ENCODE assay signal across 1 cellular context in the genomic region with DNA sequence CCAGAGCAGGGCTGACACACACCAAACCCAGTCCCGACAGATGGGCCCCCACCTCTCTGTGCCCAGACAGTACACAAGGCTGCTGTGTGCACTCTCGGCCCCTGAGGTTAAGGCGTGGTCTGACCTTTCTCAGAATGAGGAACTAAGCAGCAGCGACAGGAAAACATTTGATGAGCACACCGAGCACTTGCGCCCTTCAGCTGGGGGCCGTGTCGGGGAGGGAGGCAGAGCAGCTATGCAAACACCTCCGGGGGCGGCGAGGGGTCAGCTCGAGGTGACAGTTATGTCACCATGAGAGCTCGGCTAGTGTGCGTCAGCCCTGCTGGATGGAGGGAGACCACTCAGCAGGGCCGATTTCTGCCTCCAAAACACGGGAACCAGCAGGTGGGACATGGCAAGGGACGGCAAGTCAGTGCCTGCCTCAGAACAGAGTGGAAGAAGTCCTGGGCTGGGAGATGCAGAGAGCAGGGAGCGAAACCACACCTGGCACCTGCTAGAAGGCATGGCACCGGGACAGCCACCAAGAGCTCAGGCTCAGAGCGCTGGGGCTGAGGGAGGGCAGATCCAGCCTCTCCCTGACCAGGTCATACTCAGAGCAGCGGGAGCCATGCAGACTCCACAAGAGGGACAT.
TF ChIP-seq lines count a peak whose summit lies in the region.

No MANE protein-coding gene starts in this region.

TF ChIP-seq in HepG2, 621 proteins besides CTCF, POLR2A, EP300 and RAD21 (continued from another document and continues in another):
- no peak for TF ChIP-seq ZNF737 (CRISPR knock-in tag; IDR thresholded peaks at IDR 0.05; ENCODE audit: borderline replicate concordance)
- TF ChIP-seq ZNF350 (CRISPR knock-in tag; IDR thresholded peaks at IDR 0.05; ENCODE audit: borderline replicate concordance, low read depth) = peak; percentile 97
- no peak for TF ChIP-seq IRX3 (CRISPR knock-in tag; IDR thresholded peaks at IDR 0.05; ENCODE audit: borderline replicate concordance, low read depth)
- TF ChIP-seq, protein P1, sequence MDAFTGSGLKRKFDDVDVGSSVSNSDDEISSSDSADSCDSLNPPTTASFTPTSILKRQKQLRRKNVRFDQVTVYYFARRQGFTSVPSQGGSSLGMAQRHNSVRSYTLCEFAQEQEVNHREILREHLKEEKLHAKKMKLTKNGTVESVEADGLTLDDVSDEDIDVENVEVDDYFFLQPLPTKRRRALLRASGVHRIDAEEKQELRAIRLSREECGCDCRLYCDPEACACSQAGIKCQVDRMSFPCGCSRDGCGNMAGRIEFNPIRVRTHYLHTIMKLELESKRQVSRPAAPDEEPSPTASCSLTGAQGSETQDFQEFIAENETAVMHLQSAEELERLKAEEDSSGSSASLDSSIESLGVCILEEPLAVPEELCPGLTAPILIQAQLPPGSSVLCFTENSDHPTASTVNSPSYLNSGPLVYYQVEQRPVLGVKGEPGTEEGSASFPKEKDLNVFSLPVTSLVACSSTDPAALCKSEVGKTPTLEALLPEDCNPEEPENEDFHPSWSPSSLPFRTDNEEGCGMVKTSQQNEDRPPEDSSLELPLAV (CRISPR knock-in tag; conservative IDR thresholded peaks at IDR 0.05; ENCODE audit: low read depth) = no peak
- TF ChIP-seq NFYC (CRISPR knock-in tag; IDR thresholded peaks at IDR 0.05) = no peak; the same call in 1 of the 2 replicates
- TF ChIP-seq ZZZ3 (CRISPR knock-in tag; IDR thresholded peaks at IDR 0.05; ENCODE audit: borderline replicate concordance) = peak; percentile 76; the same call in 1 of the 2 replicates
- TF ChIP-seq, protein P2, sequence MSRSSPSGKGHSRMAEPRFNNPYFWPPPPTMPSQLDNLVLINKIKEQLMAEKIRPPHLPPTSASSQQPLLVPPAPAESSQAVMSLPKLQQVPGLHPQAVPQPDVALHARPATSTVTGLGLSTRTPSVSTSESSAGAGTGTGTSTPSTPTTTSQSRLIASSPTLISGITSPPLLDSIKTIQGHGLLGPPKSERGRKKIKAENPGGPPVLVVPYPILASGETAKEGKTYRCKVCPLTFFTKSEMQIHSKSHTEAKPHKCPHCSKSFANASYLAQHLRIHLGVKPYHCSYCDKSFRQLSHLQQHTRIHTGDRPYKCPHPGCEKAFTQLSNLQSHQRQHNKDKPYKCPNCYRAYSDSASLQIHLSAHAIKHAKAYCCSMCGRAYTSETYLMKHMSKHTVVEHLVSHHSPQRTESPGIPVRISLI (CRISPR knock-in tag; IDR thresholded peaks at IDR 0.05; ENCODE audit: borderline replicate concordance) = peak; percentile 65; the same call in 1 of the 2 replicates
- peak; percentile 95 for TF ChIP-seq GATAD2A (CRISPR knock-in tag; IDR thresholded peaks at IDR 0.05)
- TF ChIP-seq, protein P3, sequence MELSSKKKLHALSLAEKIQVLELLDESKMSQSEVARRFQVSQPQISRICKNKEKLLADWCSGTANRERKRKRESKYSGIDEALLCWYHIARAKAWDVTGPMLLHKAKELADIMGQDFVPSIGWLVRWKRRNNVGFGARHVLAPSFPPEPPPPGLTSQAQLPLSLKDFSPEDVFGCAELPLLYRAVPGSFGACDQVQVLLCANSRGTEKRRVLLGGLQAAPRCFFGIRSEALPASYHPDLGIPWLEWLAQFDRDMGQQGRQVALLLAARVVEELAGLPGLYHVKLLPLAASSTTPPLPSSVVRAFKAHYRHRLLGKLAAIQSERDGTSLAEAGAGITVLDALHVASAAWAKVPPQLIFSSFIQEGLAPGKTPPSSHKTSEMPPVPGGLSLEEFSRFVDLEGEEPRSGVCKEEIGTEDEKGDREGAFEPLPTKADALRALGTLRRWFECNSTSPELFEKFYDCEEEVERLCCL (CRISPR knock-in tag; IDR thresholded peaks at IDR 0.05; ENCODE audit: borderline replicate concordance) = no peak
- peak; percentile 83; the same call in 1 of the 2 replicates for TF ChIP-seq HHEX (CRISPR knock-in tag; IDR thresholded peaks at IDR 0.05)
- TF ChIP-seq ZNF501 (CRISPR knock-in tag; IDR thresholded peaks at IDR 0.05) = peak; percentile 97
- TF ChIP-seq EZH2 (conservative IDR thresholded peaks at IDR 0.05; ENCODE audit: low read depth, low read length) = no peak
- TF ChIP-seq ZFP82 (CRISPR knock-in tag; IDR thresholded peaks at IDR 0.05; ENCODE audit: borderline replicate concordance) = no peak
- peak; percentile 77; the same call in 1 of the 2 replicates for TF ChIP-seq RFXAP (CRISPR knock-in tag; IDR thresholded peaks at IDR 0.05; ENCODE audit: borderline replicate concordance)
- TF ChIP-seq, protein P4, sequence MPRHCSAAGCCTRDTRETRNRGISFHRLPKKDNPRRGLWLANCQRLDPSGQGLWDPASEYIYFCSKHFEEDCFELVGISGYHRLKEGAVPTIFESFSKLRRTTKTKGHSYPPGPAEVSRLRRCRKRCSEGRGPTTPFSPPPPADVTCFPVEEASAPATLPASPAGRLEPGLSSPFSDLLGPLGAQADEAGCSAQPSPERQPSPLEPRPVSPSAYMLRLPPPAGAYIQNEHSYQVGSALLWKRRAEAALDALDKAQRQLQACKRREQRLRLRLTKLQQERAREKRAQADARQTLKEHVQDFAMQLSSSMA (CRISPR knock-in tag; IDR thresholded peaks at IDR 0.05) = peak; percentile 88
- TF ChIP-seq HNF4A (CRISPR knock-in tag; IDR thresholded peaks at IDR 0.05) = peak; percentile 85
- TF ChIP-seq KLF12 (CRISPR knock-in tag; IDR thresholded peaks at IDR 0.05; ENCODE audit: borderline replicate concordance) = peak; percentile 75; the same call in 1 of the 2 replicates
- TF ChIP-seq, protein P5, sequence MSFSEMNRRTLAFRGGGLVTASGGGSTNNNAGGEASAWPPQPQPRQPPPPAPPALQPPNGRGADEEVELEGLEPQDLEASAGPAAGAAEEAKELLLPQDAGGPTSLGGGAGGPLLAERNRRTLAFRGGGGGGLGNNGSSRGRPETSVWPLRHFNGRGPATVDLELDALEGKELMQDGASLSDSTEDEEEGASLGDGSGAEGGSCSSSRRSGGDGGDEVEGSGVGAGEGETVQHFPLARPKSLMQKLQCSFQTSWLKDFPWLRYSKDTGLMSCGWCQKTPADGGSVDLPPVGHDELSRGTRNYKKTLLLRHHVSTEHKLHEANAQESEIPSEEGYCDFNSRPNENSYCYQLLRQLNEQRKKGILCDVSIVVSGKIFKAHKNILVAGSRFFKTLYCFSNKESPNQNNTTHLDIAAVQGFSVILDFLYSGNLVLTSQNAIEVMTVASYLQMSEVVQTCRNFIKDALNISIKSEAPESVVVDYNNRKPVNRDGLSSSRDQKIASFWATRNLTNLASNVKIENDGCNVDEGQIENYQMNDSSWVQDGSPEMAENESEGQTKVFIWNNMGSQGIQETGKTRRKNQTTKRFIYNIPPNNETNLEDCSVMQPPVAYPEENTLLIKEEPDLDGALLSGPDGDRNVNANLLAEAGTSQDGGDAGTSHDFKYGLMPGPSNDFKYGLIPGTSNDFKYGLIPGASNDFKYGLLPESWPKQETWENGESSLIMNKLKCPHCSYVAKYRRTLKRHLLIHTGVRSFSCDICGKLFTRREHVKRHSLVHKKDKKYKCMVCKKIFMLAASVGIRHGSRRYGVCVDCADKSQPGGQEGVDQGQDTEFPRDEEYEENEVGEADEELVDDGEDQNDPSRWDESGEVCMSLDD (CRISPR knock-in tag; IDR thresholded peaks at IDR 0.05; ENCODE audit: borderline replicate concordance) = no peak; the same call in 1 of the 2 replicates
- TF ChIP-seq CBX2 (IDR thresholded peaks at IDR 0.05; ENCODE audit: low read depth, low read length) = no peak
- TF ChIP-seq CBX2 (CRISPR knock-in tag; IDR thresholded peaks at IDR 0.05; ENCODE audit: low read depth) = no peak
- no peak for TF ChIP-seq SIN3A (IDR thresholded peaks at IDR 0.05; ENCODE audit: borderline replicate concordance, low read depth, low read length)
- TF ChIP-seq JDP2 (CRISPR knock-in tag; IDR thresholded peaks at IDR 0.05; ENCODE audit: borderline replicate concordance) = peak; percentile 66; the same call in 1 of the 2 replicates
- TF ChIP-seq KDM4B (CRISPR knock-in tag; IDR thresholded peaks at IDR 0.05) = no peak; the same call in none of the 2 replicates
- no peak for TF ChIP-seq BRD4 (CRISPR knock-in tag; IDR thresholded peaks at IDR 0.05)
- 0 out of 2 replicates have a peak, but pooled peaks have one; percentile 43 for TF ChIP-seq NFIC (IDR thresholded peaks at IDR 0.05; ENCODE audit: low read length)
- peak; percentile 82; the same call in 1 of the 2 replicates for TF ChIP-seq NR1H2 (CRISPR knock-in tag; IDR thresholded peaks at IDR 0.05; ENCODE audit: borderline replicate concordance, low read depth)
- peak; percentile 94 for TF ChIP-seq ZNF430 (CRISPR knock-in tag; IDR thresholded peaks at IDR 0.05)
- TF ChIP-seq ZNF274 (CRISPR knock-in tag; IDR thresholded peaks at IDR 0.05) = peak; percentile 59; the same call in 1 of the 2 replicates
- 0 out of 2 replicates have a peak, but pooled peaks have one; percentile 76 for TF ChIP-seq ZNF124 (CRISPR knock-in tag; IDR thresholded peaks at IDR 0.05)
- TF ChIP-seq HOXA3 (CRISPR knock-in tag; IDR thresholded peaks at IDR 0.05) = peak; percentile 93
- no peak; the same call in 1 of the 2 replicates for TF ChIP-seq RELA (CRISPR knock-in tag; IDR thresholded peaks at IDR 0.05)
- no peak for TF ChIP-seq TCF7L2 (IDR thresholded peaks at IDR 0.05; ENCODE audit: low read depth, low read length)
- no peak for TF ChIP-seq PTBP1 (IDR thresholded peaks at IDR 0.05; ENCODE audit: low read depth, low read length, poor library complexity, severe bottlenecking)
- peak in 1 of 2 experiments; percentile 85; a peak in 2 of 4 replicates for TF ChIP-seq KLF16 (CRISPR knock-in tag; IDR thresholded peaks at IDR 0.05)
- TF ChIP-seq ZNF780A (CRISPR knock-in tag; IDR thresholded peaks at IDR 0.05) = peak; percentile 77; the same call in 1 of the 2 replicates
- TF ChIP-seq PRMT3 (CRISPR knock-in tag; IDR thresholded peaks at IDR 0.05; ENCODE audit: borderline replicate concordance, low read depth) = peak; percentile 96
- peak; percentile 89 for TF ChIP-seq ZNF205 (CRISPR knock-in tag; IDR thresholded peaks at IDR 0.05)
- no peak for TF ChIP-seq ZNF615 (CRISPR knock-in tag; IDR thresholded peaks at IDR 0.05; ENCODE audit: borderline replicate concordance)
- peak; percentile 68 for TF ChIP-seq BHLHE40 (IDR thresholded peaks at IDR 0.05; ENCODE audit: low read length)
- TF ChIP-seq MTA1 (CRISPR knock-in tag; IDR thresholded peaks at IDR 0.05; ENCODE audit: borderline replicate concordance) = peak; percentile 99
- TF ChIP-seq POLR2G (IDR thresholded peaks at IDR 0.05; ENCODE audit: low read depth, low read length) = no peak
- peak; percentile 90 for TF ChIP-seq MED8 (CRISPR knock-in tag; IDR thresholded peaks at IDR 0.05; ENCODE audit: insufficient replicate concordance)
- TF ChIP-seq, protein P6, sequence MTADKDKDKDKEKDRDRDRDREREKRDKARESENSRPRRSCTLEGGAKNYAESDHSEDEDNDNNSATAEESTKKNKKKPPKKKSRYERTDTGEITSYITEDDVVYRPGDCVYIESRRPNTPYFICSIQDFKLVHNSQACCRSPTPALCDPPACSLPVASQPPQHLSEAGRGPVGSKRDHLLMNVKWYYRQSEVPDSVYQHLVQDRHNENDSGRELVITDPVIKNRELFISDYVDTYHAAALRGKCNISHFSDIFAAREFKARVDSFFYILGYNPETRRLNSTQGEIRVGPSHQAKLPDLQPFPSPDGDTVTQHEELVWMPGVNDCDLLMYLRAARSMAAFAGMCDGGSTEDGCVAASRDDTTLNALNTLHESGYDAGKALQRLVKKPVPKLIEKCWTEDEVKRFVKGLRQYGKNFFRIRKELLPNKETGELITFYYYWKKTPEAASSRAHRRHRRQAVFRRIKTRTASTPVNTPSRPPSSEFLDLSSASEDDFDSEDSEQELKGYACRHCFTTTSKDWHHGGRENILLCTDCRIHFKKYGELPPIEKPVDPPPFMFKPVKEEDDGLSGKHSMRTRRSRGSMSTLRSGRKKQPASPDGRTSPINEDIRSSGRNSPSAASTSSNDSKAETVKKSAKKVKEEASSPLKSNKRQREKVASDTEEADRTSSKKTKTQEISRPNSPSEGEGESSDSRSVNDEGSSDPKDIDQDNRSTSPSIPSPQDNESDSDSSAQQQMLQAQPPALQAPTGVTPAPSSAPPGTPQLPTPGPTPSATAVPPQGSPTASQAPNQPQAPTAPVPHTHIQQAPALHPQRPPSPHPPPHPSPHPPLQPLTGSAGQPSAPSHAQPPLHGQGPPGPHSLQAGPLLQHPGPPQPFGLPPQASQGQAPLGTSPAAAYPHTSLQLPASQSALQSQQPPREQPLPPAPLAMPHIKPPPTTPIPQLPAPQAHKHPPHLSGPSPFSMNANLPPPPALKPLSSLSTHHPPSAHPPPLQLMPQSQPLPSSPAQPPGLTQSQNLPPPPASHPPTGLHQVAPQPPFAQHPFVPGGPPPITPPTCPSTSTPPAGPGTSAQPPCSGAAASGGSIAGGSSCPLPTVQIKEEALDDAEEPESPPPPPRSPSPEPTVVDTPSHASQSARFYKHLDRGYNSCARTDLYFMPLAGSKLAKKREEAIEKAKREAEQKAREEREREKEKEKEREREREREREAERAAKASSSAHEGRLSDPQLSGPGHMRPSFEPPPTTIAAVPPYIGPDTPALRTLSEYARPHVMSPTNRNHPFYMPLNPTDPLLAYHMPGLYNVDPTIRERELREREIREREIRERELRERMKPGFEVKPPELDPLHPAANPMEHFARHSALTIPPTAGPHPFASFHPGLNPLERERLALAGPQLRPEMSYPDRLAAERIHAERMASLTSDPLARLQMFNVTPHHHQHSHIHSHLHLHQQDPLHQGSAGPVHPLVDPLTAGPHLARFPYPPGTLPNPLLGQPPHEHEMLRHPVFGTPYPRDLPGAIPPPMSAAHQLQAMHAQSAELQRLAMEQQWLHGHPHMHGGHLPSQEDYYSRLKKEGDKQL (CRISPR knock-in tag; IDR thresholded peaks at IDR 0.05; ENCODE audit: low read depth) = peak; percentile 96
- TF ChIP-seq ZKSCAN8 (CRISPR knock-in tag; IDR thresholded peaks at IDR 0.05; ENCODE audit: borderline replicate concordance) = peak; percentile 92; the same call in 1 of the 2 replicates
